In genomic region chr10:111098679-111099437, GRCh38 we compare ENCODE assay signal across 20 cellular contexts. TPM values are rescaled to one million over a fixed set of nuclear protein-coding genes. Genes with fewer than 3 reads are reported as not detected.
A peak's percentile ranks its signal among the peaks of the same experiment; 100 is the strongest.
DNase-seq lines count a peak whose midpoint lies in the region; ATAC-seq, FAIRE-seq and TF ChIP-seq lines count a peak whose summit lies in the region.
"Had no signal": no experiment of that assay in that cellular context is flagged by ENCODE, and none has a peak within 500 bp of the region (broad histone marks: within the 10 kb centered on the region; RNA-seq: fewer than 3 reads in every experiment).

No MANE protein-coding gene starts in this region.

- no peak overlapping the region for H3K9ac ChIP-seq in Karpas-422 (ENCODE audit: low read length)

- H3K4me2 ChIP-seq in Karpas-422 (ENCODE audit: low read depth, low read length, poor library complexity, severe bottlenecking) (no peak overlapping the region), osteoblast (ENCODE audit: insufficient read depth, low read length) (no peak overlapping the region)

- TF ChIP-seq POLR2A in vagina (IDR thresholded peaks at IDR 0.05) = no peak

- TF ChIP-seq CTCF in GM12865 (IDR thresholded peaks at IDR 0.05; ENCODE audit: insufficient read depth, low read depth, low read length, missing control alignments) (peak; percentile 14), choroid plexus epithelial cell (conservative IDR thresholded peaks at IDR 0.05; ENCODE audit: low read depth, low read length) (peak; percentile 18), osteoblast (IDR thresholded peaks at IDR 0.05; ENCODE audit: extremely low read depth, low read depth, low read length) (peak; percentile 34), vagina (IDR thresholded peaks at IDR 0.05) (no peak), D721Med (IDR thresholded peaks at IDR 0.05; ENCODE audit: insufficient read depth, missing control alignments) (no peak)

- H3K9me3 ChIP-seq in Karpas-422 (ENCODE audit: low read length) (no peaks in the 10 kb centered on the region), osteoblast (ENCODE audit: low read depth, low read length) (no peaks in the 10 kb centered on the region), vagina (no peaks in the 10 kb centered on the region)
- H3K9me3 ChIP-seq: heart right ventricle, tibial artery had no signal

- H3K27ac ChIP-seq in Karpas-422 (ENCODE audit: low read length) (no peak overlapping the region), osteoblast (ENCODE audit: low read depth, low read length) (no peak overlapping the region), vagina (no peak overlapping the region)
- H3K27ac ChIP-seq: epithelial cell of prostate, heart right ventricle, RWPE1, tibial artery had no signal

- H2AFZ ChIP-seq in Karpas-422 (ENCODE audit: low read length) = no peak overlapping the region
- no peak overlapping the region for H2AFZ ChIP-seq in osteoblast (ENCODE audit: low read length)

- intact Hi-C loops in vagina (cut with DNase I) = no loop called here

- H4K20me1 ChIP-seq in Karpas-422 (ENCODE audit: insufficient read depth, low read depth, low read length) (no peaks in the 10 kb centered on the region), osteoblast (ENCODE audit: insufficient read depth, low read length) (no peaks in the 10 kb centered on the region)

- H3K36me3 ChIP-seq in Karpas-422 (ENCODE audit: insufficient read depth, low read length) (no peaks in the 10 kb centered on the region), osteoblast (ENCODE audit: insufficient read depth, low read length) (no peaks in the 10 kb centered on the region), vagina (no peaks in the 10 kb centered on the region)
- H3K36me3 ChIP-seq: heart right ventricle, tibial artery had no signal

- H3K79me2 ChIP-seq in Karpas-422 (ENCODE audit: low read length) = no peaks in the 10 kb centered on the region
- no peaks in the 10 kb centered on the region for H3K79me2 ChIP-seq in osteoblast (ENCODE audit: insufficient read depth, low read length)

- H3K4me3 ChIP-seq in GM12865 (ENCODE audit: low read depth, low read length) = no peak overlapping the region
- H3K4me3 ChIP-seq in Karpas-422 (ENCODE audit: low read length) = no peak overlapping the region
- H3K4me3 ChIP-seq in choroid plexus epithelial cell (ENCODE audit: low read depth, low read length) = no peak overlapping the region
- no peak overlapping the region for H3K4me3 ChIP-seq in osteoblast (ENCODE audit: insufficient read depth, low read length)
- no peak overlapping the region for H3K4me3 ChIP-seq in vagina
- H3K4me3 ChIP-seq: heart right ventricle, tibial artery had no signal

- H3K27me3 ChIP-seq in Karpas-422 (ENCODE audit: low read length) = 0 out of 2 replicates have a peak, but pooled peaks cover 5% of the 10 kb centered on the region
- H3K27me3 ChIP-seq in osteoblast (ENCODE audit: insufficient read depth, low read length) = no peaks in the 10 kb centered on the region
- no peaks in the 10 kb centered on the region for H3K27me3 ChIP-seq in vagina

- H3K4me1 ChIP-seq in Karpas-422 (ENCODE audit: low read length) (no peaks in the 10 kb centered on the region), osteoblast (ENCODE audit: insufficient read depth, low read length) (no peaks in the 10 kb centered on the region), vagina (no peaks in the 10 kb centered on the region)
- H3K4me1 ChIP-seq: heart right ventricle had no signal

- peak; percentile 12 for DNase-seq in GM12865 (ENCODE audit: low read depth)
- peak; percentile 44 for DNase-seq in Karpas-422
- DNase-seq in choroid plexus epithelial cell (ENCODE audit: low read depth) = peak; percentile 1
- peak; percentile 66 for DNase-seq in osteoblast (ENCODE audit: insufficient read length, low spot score, missing footprints)
- DNase-seq in vagina (ENCODE audit: extremely low spot score in 2 of 2) = no peak
- DNase-seq in D721Med (ENCODE audit: insufficient read length, low spot score) = no peak
- DNase-seq: activated CD8-positive, alpha-beta memory T cell treated with anti-CD3 and anti-CD28 coated beads for 24 hours; CD4-positive, alpha-beta T cell; heart right ventricle; kidney; MV-4-11; NCI-H2171 treated with DMSO at 0.1 percent for 48 hours; NCI-H82; occipital lobe; T-helper 1 cell had no signal

- no peaks in the 10 kb centered on the region for H3K9me2 ChIP-seq in Karpas-422 (replicated peaks; ENCODE audit: insufficient read depth, low read length)

- ATAC-seq in HG02973 (IDR thresholded peaks at IDR 0.05; ENCODE audit: unreplicated experiment) (no peak), GM19023 (IDR thresholded peaks at IDR 0.05; ENCODE audit: unreplicated experiment) (no peak)
- ATAC-seq: heart right ventricle had no signal

- FAIRE-seq in D721Med (lab: Jason Lieb, UNC) = no peak
- FAIRE-seq: kidney had no signal

RNA-seq across cellular contexts. Expression of gene ADRA2A, which starts 22.0 kb away (rescaled TPM):
- total RNA-seq in Karpas-422 (2014; rRNA removed; shearing (Covaris generic); ENCODE audit: low replicate concordance) = 0.04 TPM in 1 of 2 replicates, not detected in the other
- total RNA-seq in osteoblast (0.29 and 0.72 TPM in 2 replicates), vagina (14.2 TPM)

Comparison
In these comparisons a context has a peak if more than half of its experiments do, and no peak if none do; other contexts are left out.
1. DNase-seq: peak in GM12865 (single experiment), Karpas-422 (single experiment), choroid plexus epithelial cell (single experiment) and osteoblast (single experiment); none in vagina (0 of 2) and D721Med (single experiment).
2. CTCF ChIP-seq: peak in GM12865 (single experiment), choroid plexus epithelial cell (single experiment) and osteoblast (single experiment); none in vagina (0 of 3) and D721Med (single experiment).